8 cellular contexts compared by ENCODE assay signal in the genomic region with DNA sequence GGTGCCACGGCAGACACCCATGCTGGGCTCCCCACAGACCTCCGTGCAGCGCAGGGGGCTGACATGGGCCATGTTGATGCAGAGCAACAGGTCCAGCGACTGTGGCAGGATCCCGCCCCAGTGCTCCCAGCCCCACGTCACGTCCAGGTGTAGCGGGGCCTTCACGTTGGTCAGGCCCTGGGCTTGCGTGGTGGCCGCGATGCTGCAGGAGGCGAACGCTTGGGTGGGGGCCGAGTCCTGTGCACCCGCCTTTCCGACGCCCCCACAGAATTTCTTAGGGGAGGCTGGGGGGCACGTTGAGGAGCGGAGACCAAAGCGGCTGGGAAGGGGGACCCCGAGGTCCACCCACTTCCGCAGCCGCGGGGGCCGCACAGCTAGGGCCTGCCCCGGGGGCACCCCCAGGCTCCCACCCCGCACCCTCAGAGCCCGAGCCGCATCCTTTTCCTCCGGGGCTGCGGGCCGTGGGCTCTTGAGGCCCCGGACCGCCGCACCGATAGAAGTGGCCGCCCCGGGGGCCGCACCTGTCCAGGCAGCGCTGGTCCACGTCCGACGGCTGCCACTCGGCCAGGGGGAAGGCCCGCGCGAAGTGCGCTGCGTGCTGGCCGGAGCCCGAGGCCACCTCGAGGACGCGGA. TPM values are rescaled to one million over a fixed set of nuclear protein-coding genes. Genes with fewer than 3 reads are reported as not detected.
DNase-seq lines count a peak whose midpoint lies in the region; ATAC-seq and TF ChIP-seq lines count a peak whose summit lies in the region.

No MANE protein-coding gene starts in this region.

- H3K4me1 Mint-ChIP-seq in CD14-positive monocyte (peaks cover 14% of the 10 kb centered on the region), activated B cell treated with CpG ODN at 0.5 μM for 24 hours (peaks cover 30% of the 10 kb centered on the region)

- DNase-seq in CD14-positive monocyte (ENCODE audit: low spot score) = no peak
- DNase-seq in HAP-1 (ENCODE audit: low spot score in 2 of 2) = no peak
- no peak for DNase-seq in activated B cell treated with CpG ODN at 0.5 μM for 24 hours
- peak; percentile 46 for DNase-seq in left ventricle myocardium superior
- no peak for DNase-seq in smooth muscle cell (lab: John Stamatoyannopoulos, UW; ENCODE audit: unreplicated experiment)
- DNase-seq in AML-193 (lab: John Stamatoyannopoulos, UW) = no peak
- no peak for DNase-seq in AG08395 (ENCODE audit: low spot score)
- no peak for DNase-seq in NCI-H2029 treated with DMSO at 0.1 percent for 48 hours (lab: John Stamatoyannopoulos, UW)

- peaks cover 11% of the 10 kb centered on the region for H4K20me1 ChIP-seq in smooth muscle cell (ENCODE audit: low read depth)

- peak overlapping the region; percentile 67 for H3K9ac ChIP-seq in smooth muscle cell (ENCODE audit: low read depth)

- H3K4me3 Mint-ChIP-seq in CD14-positive monocyte (peak overlapping the region; percentile 56 to 59), activated B cell treated with CpG ODN at 0.5 μM for 24 hours (peak overlapping the region; percentile 95)

- in situ Hi-C loops in HAP-1 (cut with MboI; ENCODE audit: low sequenced_read_pairs) = no loop called here

- H2AFZ ChIP-seq in smooth muscle cell (ENCODE audit: low read depth) = no peak overlapping the region

- H3K27me3 Mint-ChIP-seq in CD14-positive monocyte (ENCODE audit: low read depth in 3 of 3) (peaks cover 3 to 9% (median 8%) of the 10 kb centered on the region in 3 donors), activated B cell treated with CpG ODN at 0.5 μM for 24 hours (no peaks in the 10 kb centered on the region)

- peaks cover 10% of the 10 kb centered on the region for H3K79me2 ChIP-seq in smooth muscle cell (ENCODE audit: low read depth)

- H3K9me3 ChIP-seq in HAP-1 (no peaks in the 10 kb centered on the region), smooth muscle cell (replicated peaks; ENCODE audit: low read depth) (no peaks in the 10 kb centered on the region)

- H3K4me3 ChIP-seq in HAP-1 = peak overlapping the region; percentile 93
- peak overlapping the region; percentile 99 for H3K4me3 ChIP-seq in smooth muscle cell

- no peaks in the 10 kb centered on the region for H3K27me3 ChIP-seq in HAP-1 (ENCODE audit: low read depth)
- no peaks in the 10 kb centered on the region for H3K27me3 ChIP-seq in smooth muscle cell (ENCODE audit: low read depth)

- H3K36me3 Mint-ChIP-seq in CD14-positive monocyte (peaks cover 2 to 4% of the 10 kb centered on the region in 2 donors), activated B cell treated with CpG ODN at 0.5 μM for 24 hours (ENCODE audit: low read depth) (peaks cover 6% of the 10 kb centered on the region)

- TF ChIP-seq CTCF in CD14-positive monocyte (IDR thresholded peaks at IDR 0.05) (no peak), activated B cell treated with CpG ODN at 0.5 μM for 24 hours (IDR thresholded peaks at IDR 0.05) (no peak), smooth muscle cell (IDR thresholded peaks at IDR 0.05; ENCODE audit: borderline replicate concordance, insufficient read depth, poor library complexity, severe bottlenecking) (no peak)

- H3K4me2 ChIP-seq in smooth muscle cell = peak overlapping the region; percentile 89

- H3K9me3 Mint-ChIP-seq in CD14-positive monocyte (no peaks in the 10 kb centered on the region), activated B cell treated with CpG ODN at 0.5 μM for 24 hours (no peaks in the 10 kb centered on the region)

- H3K27ac Mint-ChIP-seq in CD14-positive monocyte (peak overlapping the region in 1 of 7 donors; percentile 4), activated B cell treated with CpG ODN at 0.5 μM for 24 hours (no peak overlapping the region)

- peaks cover 13% of the 10 kb centered on the region for H3F3A ChIP-seq in smooth muscle cell (ENCODE audit: low read depth)

- POLR2A ChIA-PET in activated B cell treated with CpG ODN at 0.5 μM for 24 hours (lab: Charles Lee) = interaction anchor here (0.7 to 2.0 kb wide), 13 partner anchors 12 to 1520 kb away, joined by 3 to 14 read pairs (median 4); partner anchors contain the start of genes CAPN15, NHLRC4, PGAP6 and PIGQ

- H3K4me1 ChIP-seq in HAP-1 = peaks cover 5% of the 10 kb centered on the region; the same call in 1 of the 2 replicates
- H3K4me1 ChIP-seq in smooth muscle cell (ENCODE audit: low read depth) = peaks cover 21% of the 10 kb centered on the region

- WGBS in smooth muscle cell (ENCODE audit: low lambda C conversion rate) = 12% methylated on average over 45 of the region's 55 CpGs

- H3K27ac ChIP-seq in smooth muscle cell (ENCODE audit: low read depth) = no peak overlapping the region

- H3K36me3 ChIP-seq in HAP-1 (replicated peaks) = peaks cover 16% of the 10 kb centered on the region
- no peaks in the 10 kb centered on the region for H3K36me3 ChIP-seq in smooth muscle cell (ENCODE audit: low read depth)

- ATAC-seq in activated B cell treated with CpG ODN at 0.5 μM for 24 hours (ENCODE audit: low read depth) = no peak
- no peak for ATAC-seq in left ventricle myocardium superior

- intact Hi-C loops in CD14-positive monocyte (cut with micrococcal nuclease) (loop anchor here (2.0 to 5.0 kb wide), 4 partner anchors 25 to 108 kb away; partner anchors contain the start of genes CAPN15 (in 2 of the 2), JMJD8 (in 1 of the 2) and STUB1 (in 1 of the 2)), activated B cell treated with CpG ODN at 0.5 μM for 24 hours (cut with micrococcal nuclease) (loop anchor here (1.0 to 2.0 kb wide), 9 partner anchors 14 to 234 kb away; partner anchors contain the start of genes CAPN15, DECR2, JMJD8 and PIGQ), left ventricle myocardium superior (cut with micrococcal nuclease) (no loop called here)

- CTCF ChIA-PET in activated B cell treated with CpG ODN at 0.5 μM for 24 hours (lab: Charles Lee) = interaction anchor here (1.2 kb wide), 1 partner anchor 56 kb away, joined by 3 read pairs; no protein-coding TSS in a partner anchor

RNA-seq across cellular contexts. Expression of gene METTL26, which starts 0.4 kb away (rescaled TPM):
- polyA plus RNA-seq in CD14-positive monocyte (10 to 100 TPM; 57.1 to 80.9 TPM), smooth muscle cell (227 and 238 TPM in 2 replicates)
- total RNA-seq in activated B cell treated with CpG ODN at 0.5 μM for 24 hours (48.7 and 49.9 TPM in 2 replicates), left ventricle myocardium superior (62.2 TPM), smooth muscle cell (134 and 158 TPM in 2 replicates)

RNA-seq across cellular contexts. Expression of gene WFIKKN1, which starts 4.9 kb away (rescaled TPM):
- polyA plus RNA-seq in CD14-positive monocyte (not detected), smooth muscle cell (0.77 and 0.83 TPM in 2 replicates)
- total RNA-seq in activated B cell treated with CpG ODN at 0.5 μM for 24 hours (0.42 and 0.47 TPM in 2 replicates), left ventricle myocardium superior (0.10 TPM), smooth muscle cell (1.5 TPM in 1 of 2 replicates, not detected in the other)

RNA-seq across cellular contexts. Expression of gene MCRIP2, which starts 5.9 kb away (rescaled TPM):
- 10 to 100 TPM; 42.1 to 65.6 TPM for polyA plus RNA-seq in CD14-positive monocyte
- total RNA-seq in activated B cell treated with CpG ODN at 0.5 μM for 24 hours = 29.4 and 38.9 TPM in 2 replicates
- total RNA-seq in left ventricle myocardium superior = 187 TPM
- 7.7 and 11.9 TPM in 2 replicates for total RNA-seq in smooth muscle cell
- polyA plus RNA-seq in smooth muscle cell = 34.7 and 45.8 TPM in 2 replicates

RNA-seq across cellular contexts. Expression of gene WDR90, which starts 13.5 kb away (rescaled TPM):
- polyA plus RNA-seq in CD14-positive monocyte (1 to 10 TPM in 1 of 2 donors, under 1 TPM in 1; 0.13 to 1.1 TPM), smooth muscle cell (10.4 and 24.6 TPM in 2 replicates)
- total RNA-seq in activated B cell treated with CpG ODN at 0.5 μM for 24 hours (24.8 and 33.7 TPM in 2 replicates), left ventricle myocardium superior (10.9 TPM), smooth muscle cell (6.8 and 8.4 TPM in 2 replicates)

RNA-seq across cellular contexts. Expression of gene RHOT2, which starts 32.2 kb away (rescaled TPM):
- polyA plus RNA-seq in CD14-positive monocyte = 10 to 100 TPM; 25.4 to 26.3 TPM
- 141 and 170 TPM in 2 replicates for total RNA-seq in activated B cell treated with CpG ODN at 0.5 μM for 24 hours
- 88.8 TPM for total RNA-seq in left ventricle myocardium superior
- 41.4 and 44.5 TPM in 2 replicates for total RNA-seq in smooth muscle cell
- polyA plus RNA-seq in smooth muscle cell = 148 and 152 TPM in 2 replicates
